19 cellular contexts compared by ENCODE assay signal in genomic region chr2:31992934-31993333, GRCh38.
"Had no signal": no experiment of that assay in that cellular context is flagged by ENCODE, and none has a peak within 500 bp of the region (broad histone marks: within the 10 kb centered on the region; RNA-seq: fewer than 3 reads in every experiment).

No MANE protein-coding gene starts in this region.

- H3K9me3 ChIP-seq: esophagus squamous epithelium, gastroesophageal sphincter, heart left ventricle, pancreas, psoas muscle, tibial nerve had no signal

- ATAC-seq: activated T-cell treated with anti-CD3 and anti-CD28 coated beads, Interleukin-2, amount 50 U/mL, for 4 hours; gastroesophageal sphincter; heart left ventricle; left cardiac atrium; psoas muscle; right cardiac atrium; stimulated activated naive CD8-positive, alpha-beta T cell treated with anti-CD3 and anti-CD28 coated beads, Interleukin-15, amount 100 ng/mL, for 72 hours had no signal

- H3K27me3 Mint-ChIP-seq: activated CD4-positive, alpha-beta T cell treated with anti-CD3 and anti-CD28 coated beads, Interleukin-2, amount 10 ng/mL, durations not matched to agents 7 days and 5 days; activated naive CD8-positive, alpha-beta T cell treated with anti-CD3 and anti-CD28 coated beads for 36 hours; central memory CD8-positive, alpha-beta T cell; naive B cell; stimulated activated naive CD8-positive, alpha-beta T cell treated with anti-CD3 and anti-CD28 coated beads, Interleukin-15, amount 100 ng/mL, for 72 hours had no signal

- H3K9me3 Mint-ChIP-seq: activated CD4-positive, alpha-beta T cell treated with anti-CD3 and anti-CD28 coated beads, Interleukin-2, amount 10 ng/mL, durations not matched to agents 7 days and 5 days; activated naive CD8-positive, alpha-beta T cell treated with anti-CD3 and anti-CD28 coated beads for 36 hours; activated T-cell treated with anti-CD3 and anti-CD28 coated beads, Interleukin-2, amount 50 U/mL, for 4 hours; central memory CD8-positive, alpha-beta T cell; stimulated activated naive CD8-positive, alpha-beta T cell treated with anti-CD3 and anti-CD28 coated beads, Interleukin-15, amount 100 ng/mL, for 72 hours had no signal

- H3K27ac ChIP-seq: esophagus squamous epithelium, gastroesophageal sphincter, heart left ventricle, pancreas, psoas muscle, tibial nerve had no signal

- H3K36me3 Mint-ChIP-seq: naive B cell had no signal

- H3K4me3 ChIP-seq: esophagus squamous epithelium, gastroesophageal sphincter, heart left ventricle, pancreas, psoas muscle, tibial nerve had no signal

- H3K27ac Mint-ChIP-seq: activated CD4-positive, alpha-beta T cell treated with anti-CD3 and anti-CD28 coated beads, Interleukin-2, amount 10 ng/mL, durations not matched to agents 7 days and 5 days; activated naive CD8-positive, alpha-beta T cell treated with anti-CD3 and anti-CD28 coated beads for 36 hours; stimulated activated naive CD8-positive, alpha-beta T cell treated with anti-CD3 and anti-CD28 coated beads, Interleukin-15, amount 100 ng/mL, for 72 hours had no signal

- H3K4me3 Mint-ChIP-seq: activated CD4-positive, alpha-beta T cell treated with anti-CD3 and anti-CD28 coated beads, Interleukin-2, amount 10 ng/mL, durations not matched to agents 7 days and 5 days; activated naive CD8-positive, alpha-beta T cell treated with anti-CD3 and anti-CD28 coated beads for 36 hours; activated T-cell treated with anti-CD3 and anti-CD28 coated beads, Interleukin-2, amount 50 U/mL, for 4 hours; central memory CD8-positive, alpha-beta T cell; stimulated activated naive CD8-positive, alpha-beta T cell treated with anti-CD3 and anti-CD28 coated beads, Interleukin-15, amount 100 ng/mL, for 72 hours had no signal

- H3K36me3 ChIP-seq: esophagus squamous epithelium, gastroesophageal sphincter, heart left ventricle, pancreas, tibial nerve had no signal

- DNase-seq: activated CD4-positive, alpha-beta T cell treated with anti-CD3 and anti-CD28 coated beads, Interleukin-2, amount 10 ng/mL, durations not matched to agents 7 days and 5 days; activated CD4-positive, CD25-positive, alpha-beta regulatory T cell treated with anti-CD3 and anti-CD28 coated beads, Interleukin-2, amount 50 U/mL, for 72 hours; activated naive CD4-positive, alpha-beta T cell treated with Interleukin-2 at 50 U/mL for 16 hours; activated naive CD8-positive, alpha-beta T cell treated with anti-CD3 and anti-CD28 coated beads for 36 hours; activated T-cell treated with anti-CD3 and anti-CD28 coated beads, Interleukin-2, amount 50 U/mL, for 4 hours; esophagus squamous epithelium; heart left ventricle; left cardiac atrium; mesenchymal stem cell; naive B cell; pancreas; psoas muscle; right cardiac atrium; stimulated activated CD4-positive, alpha-beta T cell treated with anti-CD3 and anti-CD28 coated beads, Interleukin-12 subunit alpha, Interleukin-12 subunit beta, amount 100 ng/mL, for 4 hours; stimulated activated CD4-positive, alpha-beta T cell treated with anti-CD3 and anti-CD28 coated beads, Interleukin-4, amount 100 ng/mL, for 4 hours; stimulated activated naive CD8-positive, alpha-beta T cell treated with anti-CD3 and anti-CD28 coated beads, Interleukin-15, amount 100 ng/mL, for 72 hours had no signal
